In the genomic region with DNA sequence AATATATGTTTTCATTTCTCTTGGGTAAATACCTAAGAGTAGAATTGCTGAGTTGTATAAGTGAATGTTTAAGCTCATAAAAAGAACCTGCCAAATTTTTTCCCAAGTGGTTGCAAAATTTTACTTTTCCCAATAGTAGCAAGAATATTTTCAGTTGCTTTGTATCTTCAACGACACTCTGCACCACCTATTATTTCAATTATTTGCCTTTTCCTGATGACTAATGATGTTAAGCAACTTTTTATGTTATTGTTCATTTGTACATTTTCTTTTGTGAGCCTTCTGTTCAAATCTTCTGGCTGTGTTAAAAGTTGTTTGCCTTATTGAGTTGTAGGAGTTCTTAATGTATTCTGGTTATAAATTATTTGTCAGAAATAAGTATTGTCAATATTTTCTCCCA, we compare ENCODE assay signal across 22 cellular contexts.
"Had no signal": no experiment of that assay in that cellular context is flagged by ENCODE, and none has a peak within 500 bp of the region (broad histone marks: within the 10 kb centered on the region; RNA-seq: fewer than 3 reads in every experiment).

No MANE protein-coding gene starts in this region.

- H2AFZ ChIP-seq: hepatocyte had no signal

- ATAC-seq: right cardiac atrium; stimulated activated naive CD8-positive, alpha-beta T cell treated with anti-CD3 and anti-CD28 coated beads, Interleukin-15, amount 100 ng/mL, for 72 hours had no signal

- H3K27me3 ChIP-seq: cardiac muscle cell, dorsolateral prefrontal cortex, hepatocyte, suprapubic skin, transverse colon, uterus had no signal

- DNase-seq: activated CD4-positive, alpha-beta T cell treated with anti-CD3 and anti-CD28 coated beads for 1 hour; activated CD4-positive, alpha-beta T cell treated with anti-CD3 and anti-CD28 coated beads, Interleukin-2, amount 50 U/mL, for 4 hours; activated gamma-delta T cell; dorsolateral prefrontal cortex; erythroblast; foreskin fibroblast; left ventricle myocardium inferior; naive B cell; right cardiac atrium; small intestine; stimulated activated CD4-positive, alpha-beta T cell treated with anti-CD3 and anti-CD28 coated beads, Interleukin-15, amount 100 ng/mL, for 24 hours; stimulated activated CD4-positive, alpha-beta T cell treated with anti-CD3 and anti-CD28 coated beads, Interleukin-2, amount 100 ng/mL, for 48 hours; stimulated activated naive CD8-positive, alpha-beta T cell treated with anti-CD3 and anti-CD28 coated beads, Interleukin-15, amount 100 ng/mL, for 72 hours; transverse colon; uterus; WERI-Rb-1 had no signal

- H3K79me2 ChIP-seq: hepatocyte had no signal

- H3K4me2 ChIP-seq: hepatocyte had no signal

- H3K4me1 ChIP-seq: left ventricle myocardium inferior, prostate gland, suprapubic skin, uterus had no signal

- H3K9me3 ChIP-seq: prostate gland, uterus had no signal

- H3K36me3 ChIP-seq: cardiac muscle cell, left ventricle myocardium inferior, prostate gland, suprapubic skin, transverse colon, uterus, WERI-Rb-1 had no signal

- FAIRE-seq: astrocyte, keratinocyte had no signal

- H3K4me3 ChIP-seq: cardiac muscle cell, dorsolateral prefrontal cortex, hepatocyte, left ventricle myocardium inferior, prostate gland, suprapubic skin, transverse colon, uterus had no signal

- H3K27ac ChIP-seq: cardiac muscle cell, dorsolateral prefrontal cortex, hepatocyte, left ventricle myocardium inferior, prostate gland, suprapubic skin, transverse colon, uterus, WERI-Rb-1 had no signal
